26 cellular contexts compared by ENCODE assay signal in genomic region chr13:109326601-109327000, GRCh38.
"Had no signal": no experiment of that assay in that cellular context is flagged by ENCODE, and none has a peak within 500 bp of the region (broad histone marks: within the 10 kb centered on the region; RNA-seq: fewer than 3 reads in every experiment).

No MANE protein-coding gene starts in this region.

- FAIRE-seq: colon, endometrium, endothelial cell of umbilical vein, frontal cortex had no signal

- DNase-seq: colonic mucosa; cortex of kidney; dermis blood vessel endothelial cell; dorsolateral prefrontal cortex; effector CD4-positive, alpha-beta T cell; effector CD8-positive, alpha-beta T cell; effector memory CD4-positive, alpha-beta T cell; effector memory CD8-positive, alpha-beta T cell; endodermal cell; erythroblast; esophagus squamous epithelium; foreskin fibroblast; foreskin keratinocyte; foreskin melanocyte; gastrocnemius medialis; glutamatergic neuron; head of caudate nucleus; heart left ventricle; heart right ventricle had no signal

- H3K27ac ChIP-seq: colonic mucosa, coronary artery, dorsolateral prefrontal cortex, epithelial cell of prostate, esophagus squamous epithelium, foreskin keratinocyte, gastrocnemius medialis, gastroesophageal sphincter, heart left ventricle, heart right ventricle had no signal

- H3K36me3 ChIP-seq: colonic mucosa, esophagus squamous epithelium, gastrocnemius medialis, gastroesophageal sphincter, heart left ventricle, heart right ventricle had no signal

- H3K27me3 ChIP-seq: colonic mucosa, dorsolateral prefrontal cortex, esophagus squamous epithelium, foreskin keratinocyte, gastrocnemius medialis, gastroesophageal sphincter, heart left ventricle had no signal

- H3K4me3 ChIP-seq: colonic mucosa, coronary artery, dorsolateral prefrontal cortex, esophagus squamous epithelium, gastrocnemius medialis, gastroesophageal sphincter, heart left ventricle, heart right ventricle had no signal

- H3K4me1 ChIP-seq: colonic mucosa, esophagus squamous epithelium, foreskin keratinocyte, gastrocnemius medialis, gastroesophageal sphincter, heart left ventricle, heart right ventricle had no signal

- H3K9me3 ChIP-seq: colonic mucosa, esophagus squamous epithelium, gastrocnemius medialis, gastroesophageal sphincter, heart left ventricle, heart right ventricle had no signal
